In genomic region chr3:195914648-195915473, GRCh38 we compare ENCODE assay signal across 8 cellular contexts. TPM values are rescaled to one million over a fixed set of nuclear protein-coding genes. Genes with fewer than 3 reads are reported as not detected.
DNase-seq lines count a peak whose midpoint lies in the region; ATAC-seq, FAIRE-seq and TF ChIP-seq lines count a peak whose summit lies in the region.

No MANE protein-coding gene starts in this region.

- DNase-seq in T-cell, result peak; percentile 81 to 94 (median 88)
- DNase-seq in breast epithelium (ENCODE audit: low spot score in 2 of 2), result peak; percentile 96 to 98
- peak; percentile 100 for DNase-seq in keratinocyte (ENCODE audit: low read depth, low spot score)
- peak; percentile 97 for DNase-seq in stimulated activated CD4-positive, alpha-beta T cell treated with anti-CD3 and anti-CD28 coated beads, Interleukin-1b, Interleukin-23, amount 100 ng/mL, for 48 hours
- no peak for DNase-seq in HUDEP-2 (lab: John Stamatoyannopoulos, UW; ENCODE audit: unreplicated experiment in 76 of 76)
- DNase-seq in cerebellar nuclear complex (lab: John Stamatoyannopoulos, UW), result no peak

- H3K27ac ChIP-seq in breast epithelium, result peak overlapping the region; percentile 83 to 88
- H3K27ac ChIP-seq in keratinocyte (ENCODE audit: control insufficient read depth, insufficient read depth, low read length), result peak overlapping the region; percentile 88

- ATAC-seq in GM18867 (IDR thresholded peaks at IDR 0.05; ENCODE audit: unreplicated experiment) (peak; percentile 85), HG03066 (IDR thresholded peaks at IDR 0.05; ENCODE audit: low read depth, unreplicated experiment) (peak; percentile 83), T-cell (replicated peaks in 1 of 4) (peak; percentile 93 to 97 (median 96))

- H3K36me3 Mint-ChIP-seq in T-cell, result no peaks in the 10 kb centered on the region

- peak overlapping the region; percentile 79 for H3K4me2 ChIP-seq in keratinocyte (ENCODE audit: control insufficient read depth, extremely low read depth, insufficient read depth, low read depth, low read length)

- POLR2A ChIA-PET in T-cell (lab: Charles Lee), result interaction anchor here in 1 of 2 donors (0.6 kb wide), 1 partner anchor 12 kb away, joined by 9 read pairs; no protein-coding TSS in a partner anchor

- dilution Hi-C loops in keratinocyte (cut with MboI; ENCODE audit: extremely low pct_ligation_motif_present, low sequenced_read_pairs), result no loop called here

- peak overlapping the region in 1 of 2 donors; percentile 57 for H3K27ac Mint-ChIP-seq in T-cell

- FAIRE-seq in keratinocyte (lab: Jason Lieb, UNC), result peak; percentile 91

- H3K4me1 Mint-ChIP-seq in T-cell, result peaks cover 14 to 17% (median 15%) of the 10 kb centered on the region in 3 donors

- peak overlapping the region; percentile 61 for H3K9ac ChIP-seq in keratinocyte (ENCODE audit: control insufficient read depth, extremely low read depth, insufficient read depth, low read length)

- H3K4me3 ChIP-seq in breast epithelium (peak overlapping the region in 2 of 3 donors; percentile 10 to 33), keratinocyte (ENCODE audit: control insufficient read depth in 2 of 3, extremely low read depth in 1 of 3, insufficient read depth in 2 of 3, low read depth in 1 of 3, low read length in 3 of 3) (peak overlapping the region in 2 of 3 experiments; percentile 6 to 44)

- peak; percentile 91 to 98 (median 93) for TF ChIP-seq CTCF in breast epithelium (IDR thresholded peaks at IDR 0.05)
- peak in 2 of 3 experiments; percentile 91 to 99 for TF ChIP-seq CTCF in keratinocyte (optimal IDR thresholded peaks at IDR 0.05 in 1 of 3, IDR thresholded peaks at IDR 0.05 in 1 of 3, conservative IDR thresholded peaks at IDR 0.05 in 1 of 3; ENCODE audit: extremely low read depth in 1 of 3, insufficient read depth in 2 of 3, low read length in 3 of 3)

- H2AFZ ChIP-seq in keratinocyte (ENCODE audit: control insufficient read depth, low read length), result peak overlapping the region; percentile 35

- no peaks in the 10 kb centered on the region for H3K9me1 ChIP-seq in keratinocyte (ENCODE audit: control insufficient read depth, extremely low read depth, insufficient read depth, low read length)

- H4K20me1 ChIP-seq in keratinocyte (ENCODE audit: control insufficient read depth, extremely low read depth, insufficient read depth, low read length), result no peaks in the 10 kb centered on the region

- intact Hi-C loops in breast epithelium (cut with DNase I; ENCODE audit: low total_unique reads), result no loop called here

- TF ChIP-seq POLR2A in breast epithelium (IDR thresholded peaks at IDR 0.05), result no peak

- H3K9me3 ChIP-seq in breast epithelium, result no peaks in the 10 kb centered on the region
- no peaks in the 10 kb centered on the region for H3K9me3 ChIP-seq in keratinocyte (ENCODE audit: control insufficient read depth, low read depth, low read length)

- no peaks in the 10 kb centered on the region for H3K36me3 ChIP-seq in breast epithelium
- no peaks in the 10 kb centered on the region for H3K36me3 ChIP-seq in keratinocyte (ENCODE audit: control insufficient read depth in 2 of 2, extremely low read depth in 1 of 2, insufficient read depth in 2 of 2, low read length in 2 of 2)

- H3K79me2 ChIP-seq in keratinocyte (ENCODE audit: control insufficient read depth, insufficient read depth, low read length), result no peaks in the 10 kb centered on the region

- H3K4me3 Mint-ChIP-seq in T-cell, result no peak overlapping the region

- peaks cover 0 to 15% of the 10 kb centered on the region in 2 donors for H3K27me3 Mint-ChIP-seq in T-cell

- no peaks in the 10 kb centered on the region for H3K9me3 Mint-ChIP-seq in T-cell

- H3K27me3 ChIP-seq in breast epithelium (no peaks in the 10 kb centered on the region), keratinocyte (ENCODE audit: control insufficient read depth, extremely low read depth, insufficient read depth, low read length) (no peaks in the 10 kb centered on the region)

- CTCF ChIA-PET in T-cell (lab: Charles Lee), result interaction anchor here (0.5 to 3.2 kb wide), 17 partner anchors 8 to 62 kb away, joined by 3 to 22 read pairs (median 3); no protein-coding TSS in a partner anchor

- H3K4me1 ChIP-seq in breast epithelium (peaks cover 0 to 9% of the 10 kb centered on the region in 2 donors), keratinocyte (ENCODE audit: control insufficient read depth, extremely low read depth, insufficient read depth, low read length) (peaks cover 52% of the 10 kb centered on the region)

RNA-seq across cellular contexts. Expression of gene TNK2, which starts 6.5 kb away (rescaled TPM):
- total RNA-seq in T-cell (100 to 1,000 TPM; 159 to 198 (median 181) TPM), breast epithelium (10 to 100 TPM; 13.1 to 28.7 (median 24.9) TPM)
- 10.6 to 21.4 TPM (median 15.8 TPM) in 3 replicates for polyA plus RNA-seq in keratinocyte
- 17.1 TPM for polyA plus RNA-seq in keratinocyte (2011; ENCODE audit: low read depth)
- polyA plus RNA-seq in keratinocyte (2011; cell fraction: cytosol; rRNA removed), result 4.4 and 10.0 TPM in 2 replicates
- polyA plus RNA-seq in keratinocyte (2011; cell fraction: nucleus; rRNA removed), result 56.7 and 70.6 TPM in 2 replicates
- polyA plus RNA-seq in keratinocyte (2012; ENCODE audit: low replicate concordance), result 23.7 and 30.5 TPM in 2 replicates
- 24.1 to 62.9 TPM (median 26.8 TPM) in 3 replicates for polyA minus RNA-seq in keratinocyte
- polyA minus RNA-seq in keratinocyte (2011; cell fraction: cytosol; rRNA and poly(A)+ RNA removed), result 24.0 TPM
- polyA minus RNA-seq in keratinocyte (2011; cell fraction: nucleus; rRNA and poly(A)+ RNA removed), result 27.1 and 33.3 TPM in 2 replicates

Comparison
In these comparisons a context has a peak if more than half of its experiments do, and no peak if none do; other contexts are left out.
1. DNase-seq: peak in T-cell (34 of 34), breast epithelium (2 of 2), keratinocyte (single experiment) and stimulated activated CD4-positive, alpha-beta T cell treated with anti-CD3 and anti-CD28 coated beads, Interleukin-1b, Interleukin-23, amount 100 ng/mL, for 48 hours (single experiment); none in HUDEP-2 (0 of 76) and cerebellar nuclear complex (0 of 2).
2. RNA of gene TNK2, which starts 6.5 kb away (total RNA-seq): 159 to 198 TPM in T-cell; 13.1 to 28.7 TPM in breast epithelium; every median in the first group is over 4 times any median in the second.
3. Peak in every context shown above with its lines, with median percentiles within 50 percentile points of each other: ATAC-seq.